ENCODE assay signal across 1 cellular context in the genomic region with DNA sequence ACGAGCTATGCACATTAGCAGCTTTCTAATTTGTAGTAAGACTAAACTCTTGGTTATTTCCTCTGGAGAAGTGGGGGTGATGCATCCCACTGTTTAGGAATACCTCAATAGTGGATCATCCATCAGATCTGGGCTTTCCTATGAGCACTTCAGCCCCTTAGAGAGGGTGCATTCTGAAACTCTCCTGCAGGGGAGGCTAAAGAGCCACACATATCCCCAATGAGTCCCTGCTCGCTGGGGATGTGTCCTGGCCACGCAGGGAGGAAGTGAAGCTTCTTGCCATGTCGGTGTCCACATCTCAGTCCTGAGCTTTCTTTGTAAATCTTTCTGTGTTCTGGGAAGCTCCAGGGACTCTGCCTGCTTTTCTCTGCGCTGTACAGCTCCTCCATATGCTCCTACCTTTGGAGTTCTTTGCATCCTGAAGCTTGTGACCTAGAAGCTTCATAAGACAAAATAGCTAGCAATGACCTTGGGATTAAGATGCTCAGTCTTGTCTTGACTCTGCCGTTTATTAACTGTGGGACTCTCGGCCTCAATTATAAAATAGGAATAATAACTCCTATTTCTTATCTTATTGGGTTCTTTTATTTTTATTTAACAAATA.
TF ChIP-seq lines count a peak whose summit lies in the region.

No MANE protein-coding gene starts in this region.

TF ChIP-seq in H1, 55 proteins besides CTCF, POLR2A, EP300 and RAD21:
- no peak for TF ChIP-seq SP4 (IDR thresholded peaks at IDR 0.05; ENCODE audit: low read length)
- no peak for TF ChIP-seq SAP30 (IDR thresholded peaks at IDR 0.05; ENCODE audit: insufficient read depth, insufficient replicate concordance, low read length)
- TF ChIP-seq KDM5A (IDR thresholded peaks at IDR 0.05; ENCODE audit: low read length), result no peak
- TF ChIP-seq EGR1 (IDR thresholded peaks at IDR 0.05; ENCODE audit: borderline replicate concordance, low read depth, low read length), result no peak
- TF ChIP-seq KDM4A (IDR thresholded peaks at IDR 0.05; ENCODE audit: low read depth, low read length, severe bottlenecking), result no peak
- TF ChIP-seq JUND (IDR thresholded peaks at IDR 0.05; ENCODE audit: low read length), result no peak
- no peak for TF ChIP-seq TAF7 (optimal IDR thresholded peaks at IDR 0.05; ENCODE audit: borderline replicate concordance, low read depth, low read length)
- TF ChIP-seq CBX5 (IDR thresholded peaks at IDR 0.05; ENCODE audit: low read depth, low read length), result no peak
- TF ChIP-seq SIX5 (IDR thresholded peaks at IDR 0.05; ENCODE audit: low read depth, low read length), result no peak
- TF ChIP-seq TCF12 (IDR thresholded peaks at IDR 0.05; ENCODE audit: low read depth, low read length), result no peak
- TF ChIP-seq SIRT6 (IDR thresholded peaks at IDR 0.05; ENCODE audit: low read length), result no peak
- no peak for TF ChIP-seq ZNF274 (IDR thresholded peaks at IDR 0.05; ENCODE audit: borderline replicate concordance, extremely low read depth, low read length)
- TF ChIP-seq, protein P1, sequence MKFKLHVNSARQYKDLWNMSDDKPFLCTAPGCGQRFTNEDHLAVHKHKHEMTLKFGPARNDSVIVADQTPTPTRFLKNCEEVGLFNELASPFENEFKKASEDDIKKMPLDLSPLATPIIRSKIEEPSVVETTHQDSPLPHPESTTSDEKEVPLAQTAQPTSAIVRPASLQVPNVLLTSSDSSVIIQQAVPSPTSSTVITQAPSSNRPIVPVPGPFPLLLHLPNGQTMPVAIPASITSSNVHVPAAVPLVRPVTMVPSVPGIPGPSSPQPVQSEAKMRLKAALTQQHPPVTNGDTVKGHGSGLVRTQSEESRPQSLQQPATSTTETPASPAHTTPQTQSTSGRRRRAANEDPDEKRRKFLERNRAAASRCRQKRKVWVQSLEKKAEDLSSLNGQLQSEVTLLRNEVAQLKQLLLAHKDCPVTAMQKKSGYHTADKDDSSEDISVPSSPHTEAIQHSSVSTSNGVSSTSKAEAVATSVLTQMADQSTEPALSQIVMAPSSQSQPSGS (IDR thresholded peaks at IDR 0.05; ENCODE audit: low read length), result no peak
- no peak for TF ChIP-seq SRF (IDR thresholded peaks at IDR 0.05; ENCODE audit: low read depth, low read length)
- TF ChIP-seq CREB1 (IDR thresholded peaks at IDR 0.05), result no peak
- TF ChIP-seq, protein P2, sequence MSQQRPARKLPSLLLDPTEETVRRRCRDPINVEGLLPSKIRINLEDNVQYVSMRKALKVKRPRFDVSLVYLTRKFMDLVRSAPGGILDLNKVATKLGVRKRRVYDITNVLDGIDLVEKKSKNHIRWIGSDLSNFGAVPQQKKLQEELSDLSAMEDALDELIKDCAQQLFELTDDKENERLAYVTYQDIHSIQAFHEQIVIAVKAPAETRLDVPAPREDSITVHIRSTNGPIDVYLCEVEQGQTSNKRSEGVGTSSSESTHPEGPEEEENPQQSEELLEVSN (IDR thresholded peaks at IDR 0.05), result no peak
- TF ChIP-seq CHD1 (IDR thresholded peaks at IDR 0.05; ENCODE audit: low read depth, low read length), result no peak
- TF ChIP-seq KDM1A (IDR thresholded peaks at IDR 0.05; ENCODE audit: borderline replicate concordance, low read length), result no peak
